Comparison of ENCODE assay signal across 14 cellular contexts in the genomic region with DNA sequence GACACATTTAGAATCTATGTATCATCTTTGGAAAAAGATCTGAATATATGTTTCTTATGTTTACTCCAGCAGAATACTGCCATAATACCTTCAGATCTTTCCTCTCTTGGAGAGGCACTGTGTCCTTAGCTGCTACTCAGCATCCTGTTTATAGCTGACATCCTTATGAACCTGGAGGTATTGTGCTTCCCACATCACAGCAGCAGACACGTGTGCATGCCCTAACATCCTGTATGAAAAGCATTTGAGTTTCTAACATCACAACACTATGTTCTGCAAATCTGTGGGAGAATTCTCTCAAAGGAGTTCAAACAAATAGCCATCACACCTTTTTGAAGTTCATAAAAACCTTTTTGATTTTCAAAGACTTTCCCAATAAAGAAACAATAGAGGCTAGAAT.
A peak's percentile ranks its signal among the peaks of the same experiment; 100 is the strongest.
DNase-seq lines count a peak whose midpoint lies in the region; ATAC-seq and TF ChIP-seq lines count a peak whose summit lies in the region.
"Had no signal": no experiment of that assay in that cellular context is flagged by ENCODE, and none has a peak within 500 bp of the region (broad histone marks: within the 10 kb centered on the region; RNA-seq: fewer than 3 reads in every experiment).

No MANE protein-coding gene starts in this region.

- intact Hi-C loops in activated CD8-positive, alpha-beta T cell treated with anti-CD3 and anti-CD28 coated beads for 36 hours (cut with micrococcal nuclease), result no loop called here

- DNase-seq in stimulated activated CD4-positive, alpha-beta T cell treated with anti-CD3 and anti-CD28 coated beads, Interleukin-15, amount 100 ng/mL, for 24 hours, result peak; percentile 5
- DNase-seq in stimulated activated CD4-positive, alpha-beta T cell treated with anti-CD3 and anti-CD28 coated beads, Interleukin-2, amount 100 ng/mL, for 24 hours, result no peak
- peak; percentile 8 for DNase-seq in activated CD8-positive, alpha-beta T cell treated with anti-CD3 and anti-CD28 coated beads for 36 hours
- DNase-seq in left kidney (ENCODE audit: low read depth, low spot score) (peak; percentile 4), HuH-7 (ENCODE audit: low spot score) (no peak), AG08395 (ENCODE audit: low spot score) (no peak), NCI-H510A treated with DMSO at 0.1 percent for 48 hours (lab: John Stamatoyannopoulos, UW) (no peak), NCI-H526 treated with DMSO at 0.1 percent for 48 hours (lab: John Stamatoyannopoulos, UW) (no peak)
- DNase-seq: mucosa of descending colon, MV-4-11, ovary, SK-N-SH, thyroid gland had no signal

- CTCF ChIA-PET in activated CD8-positive, alpha-beta T cell treated with anti-CD3 and anti-CD28 coated beads for 36 hours (lab: Charles Lee), result no interaction called here

- H3K36me3 Mint-ChIP-seq in activated CD8-positive, alpha-beta T cell treated with anti-CD3 and anti-CD28 coated beads for 36 hours (ENCODE audit: low read depth), result no peaks in the 10 kb centered on the region

- no peak for TF ChIP-seq CTCF in activated CD8-positive, alpha-beta T cell treated with anti-CD3 and anti-CD28 coated beads for 36 hours (IDR thresholded peaks at IDR 0.05)

- POLR2A ChIA-PET in activated CD8-positive, alpha-beta T cell treated with anti-CD3 and anti-CD28 coated beads for 36 hours (lab: Charles Lee), result no interaction called here

- no peak for ATAC-seq in activated CD8-positive, alpha-beta T cell treated with anti-CD3 and anti-CD28 coated beads for 36 hours
- ATAC-seq: mucosa of descending colon had no signal

- peaks cover 37% of the 10 kb centered on the region for H3K4me1 Mint-ChIP-seq in activated CD8-positive, alpha-beta T cell treated with anti-CD3 and anti-CD28 coated beads for 36 hours (ENCODE audit: low read depth)

- H3K4me3 Mint-ChIP-seq in activated CD8-positive, alpha-beta T cell treated with anti-CD3 and anti-CD28 coated beads for 36 hours, result no peak overlapping the region
- H3K4me3 Mint-ChIP-seq: dendritic cell treated with granulocyte-macrophage colony-stimulating factor and Interleukin-4, amounts not matched to agents 40 ng/mL and 50 ng/mL, for 4 days had no signal

- peak overlapping the region; percentile 20 for H3K27ac Mint-ChIP-seq in activated CD8-positive, alpha-beta T cell treated with anti-CD3 and anti-CD28 coated beads for 36 hours
- H3K27ac Mint-ChIP-seq: dendritic cell treated with granulocyte-macrophage colony-stimulating factor and Interleukin-4, amounts not matched to agents 40 ng/mL and 50 ng/mL, for 4 days had no signal

- H3K27me3 Mint-ChIP-seq in activated CD8-positive, alpha-beta T cell treated with anti-CD3 and anti-CD28 coated beads for 36 hours, result no peaks in the 10 kb centered on the region
- H3K27me3 Mint-ChIP-seq: dendritic cell treated with granulocyte-macrophage colony-stimulating factor and Interleukin-4, amounts not matched to agents 40 ng/mL and 50 ng/mL, for 4 days had no signal

- H3K9me3 Mint-ChIP-seq in activated CD8-positive, alpha-beta T cell treated with anti-CD3 and anti-CD28 coated beads for 36 hours, result no peaks in the 10 kb centered on the region
- H3K9me3 Mint-ChIP-seq: dendritic cell treated with granulocyte-macrophage colony-stimulating factor and Interleukin-4, amounts not matched to agents 40 ng/mL and 50 ng/mL, for 4 days had no signal

Comparison
In these comparisons a context has a peak if more than half of its experiments do, and no peak if none do; other contexts are left out.
1. DNase-seq: peak in stimulated activated CD4-positive, alpha-beta T cell treated with anti-CD3 and anti-CD28 coated beads, Interleukin-15, amount 100 ng/mL, for 24 hours (single experiment), activated CD8-positive, alpha-beta T cell treated with anti-CD3 and anti-CD28 coated beads for 36 hours (single experiment) and left kidney (single experiment); none in stimulated activated CD4-positive, alpha-beta T cell treated with anti-CD3 and anti-CD28 coated beads, Interleukin-2, amount 100 ng/mL, for 24 hours (0 of 2), HuH-7 (single experiment), AG08395 (single experiment), NCI-H510A treated with DMSO at 0.1 percent for 48 hours (single experiment) and NCI-H526 treated with DMSO at 0.1 percent for 48 hours (single experiment).